Comparison of ENCODE assay signal across 1 cellular context in genomic region chr3:196968233-196969000, GRCh38.
A peak's percentile ranks its signal among the peaks of the same experiment; 100 is the strongest.
TF ChIP-seq lines count a peak whose summit lies in the region.

TSS of gene PIGZ (minus strand) at chr3:196968833. CDS start at chr3:196952031, 16,802 bp downstream.

TF ChIP-seq in GM23338, 12 proteins besides CTCF, POLR2A, EP300 and RAD21 (continued from another document):
- TF ChIP-seq ZNF462 (CRISPR knock-in tag; IDR thresholded peaks at IDR 0.05) (no peak), ZNF331 (CRISPR knock-in tag; IDR thresholded peaks at IDR 0.05; ENCODE audit: low read depth) (no peak), ETS1 (IDR thresholded peaks at IDR 0.05) (no peak), ZNF114 (CRISPR knock-in tag; IDR thresholded peaks at IDR 0.05) (no peak), REST (IDR thresholded peaks at IDR 0.05; ENCODE audit: unreplicated experiment) (no peak), POLR2AphosphoS5 (IDR thresholded peaks at IDR 0.05; ENCODE audit: low read depth) (no peak), EZH2 (IDR thresholded peaks at IDR 0.05; ENCODE audit: low read depth, unreplicated experiment) (peak; percentile 90)
